In the genomic region with DNA sequence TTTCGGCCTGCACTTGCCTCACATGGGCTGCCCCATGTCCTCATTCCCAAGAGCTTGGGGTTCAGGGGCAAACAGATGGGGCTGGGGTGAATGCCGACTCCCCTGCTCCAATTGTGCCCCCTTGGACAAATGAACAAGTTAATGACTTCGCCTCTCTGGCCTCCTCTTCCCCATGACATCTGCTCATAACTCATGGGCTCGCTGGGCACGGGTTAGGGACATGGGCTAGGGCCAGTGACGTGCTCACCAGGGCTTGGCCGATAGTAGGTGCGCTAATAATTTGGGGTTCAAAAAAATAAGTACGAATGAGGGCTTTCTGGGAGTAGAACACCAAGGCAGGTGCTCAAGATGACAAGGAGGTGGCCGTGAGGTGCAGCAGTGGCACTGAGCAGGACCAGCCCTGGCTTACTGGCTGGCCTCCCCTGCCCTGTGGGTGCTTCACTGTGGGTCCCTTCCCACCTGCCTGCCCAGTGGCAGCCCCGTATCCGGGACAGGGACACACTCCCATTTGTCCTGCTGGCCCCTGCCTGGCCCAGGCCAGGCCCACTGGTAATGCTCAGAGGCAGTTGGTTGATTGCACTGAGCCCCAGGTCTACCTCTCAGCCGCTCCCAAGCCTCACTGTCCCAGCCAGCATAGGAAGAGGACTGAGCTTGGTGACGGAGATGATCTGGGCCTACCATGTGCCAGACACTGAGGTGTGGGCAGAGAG, we compare ENCODE assay signal across 2 cellular contexts.
A peak's percentile ranks its signal among the peaks of the same experiment; 100 is the strongest.
TF ChIP-seq lines count a peak whose summit lies in the region.

No MANE protein-coding gene starts in this region.

TF ChIP-seq in IMR-90, 13 proteins besides CTCF, POLR2A, EP300 and RAD21:
- TF ChIP-seq MAFK (IDR thresholded peaks at IDR 0.05; ENCODE audit: low read depth, low read length): no peak
- no peak for TF ChIP-seq CEBPB (IDR thresholded peaks at IDR 0.05; ENCODE audit: low read depth, low read length)
- TF ChIP-seq RCOR1 (IDR thresholded peaks at IDR 0.05; ENCODE audit: insufficient replicate concordance, low read length): no peak
- TF ChIP-seq NFE2L2 (IDR thresholded peaks at IDR 0.05; ENCODE audit: low read depth, low read length): no peak
- TF ChIP-seq, protein P1, sequence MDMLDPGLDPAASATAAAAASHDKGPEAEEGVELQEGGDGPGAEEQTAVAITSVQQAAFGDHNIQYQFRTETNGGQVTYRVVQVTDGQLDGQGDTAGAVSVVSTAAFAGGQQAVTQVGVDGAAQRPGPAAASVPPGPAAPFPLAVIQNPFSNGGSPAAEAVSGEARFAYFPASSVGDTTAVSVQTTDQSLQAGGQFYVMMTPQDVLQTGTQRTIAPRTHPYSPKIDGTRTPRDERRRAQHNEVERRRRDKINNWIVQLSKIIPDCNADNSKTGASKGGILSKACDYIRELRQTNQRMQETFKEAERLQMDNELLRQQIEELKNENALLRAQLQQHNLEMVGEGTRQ (IDR thresholded peaks at IDR 0.05; ENCODE audit: low read depth, low read length): no peak
- no peak for TF ChIP-seq MAZ (IDR thresholded peaks at IDR 0.05; ENCODE audit: borderline replicate concordance, low read depth, low read length)

TF ChIP-seq in HepG2, 621 proteins besides CTCF, POLR2A, EP300 and RAD21:
- TF ChIP-seq ZMAT3 (CRISPR knock-in tag; conservative IDR thresholded peaks at IDR 0.05): no peak
- 0 out of 2 replicates have a peak, but pooled peaks have one; percentile 43 for TF ChIP-seq ZNF776 (CRISPR knock-in tag; IDR thresholded peaks at IDR 0.05)
- TF ChIP-seq, protein P2, sequence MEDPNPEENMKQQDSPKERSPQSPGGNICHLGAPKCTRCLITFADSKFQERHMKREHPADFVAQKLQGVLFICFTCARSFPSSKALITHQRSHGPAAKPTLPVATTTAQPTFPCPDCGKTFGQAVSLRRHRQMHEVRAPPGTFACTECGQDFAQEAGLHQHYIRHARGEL (CRISPR knock-in tag; IDR thresholded peaks at IDR 0.05): 0 out of 2 replicates have a peak, but pooled peaks have one; percentile 72
- 0 out of 2 replicates have a peak, but pooled peaks have one; percentile 25 for TF ChIP-seq ZNF383 (CRISPR knock-in tag; IDR thresholded peaks at IDR 0.05; ENCODE audit: borderline replicate concordance)
- no peak for TF ChIP-seq ZNF30 (CRISPR knock-in tag; IDR thresholded peaks at IDR 0.05)
- 0 out of 2 replicates have a peak, but pooled peaks have one; percentile 14 for TF ChIP-seq POGZ (CRISPR knock-in tag; IDR thresholded peaks at IDR 0.05)
- peak; percentile 72 for TF ChIP-seq KDM5B (CRISPR knock-in tag; IDR thresholded peaks at IDR 0.05; ENCODE audit: borderline replicate concordance)
- 0 out of 2 replicates have a peak, but pooled peaks have one; percentile 60 for TF ChIP-seq HIVEP1 (CRISPR knock-in tag; IDR thresholded peaks at IDR 0.05)
TF ChIP-seq in HepG2: peak in this region for 6.
